ENCODE assay signal across 1 cellular context in the genomic region with DNA sequence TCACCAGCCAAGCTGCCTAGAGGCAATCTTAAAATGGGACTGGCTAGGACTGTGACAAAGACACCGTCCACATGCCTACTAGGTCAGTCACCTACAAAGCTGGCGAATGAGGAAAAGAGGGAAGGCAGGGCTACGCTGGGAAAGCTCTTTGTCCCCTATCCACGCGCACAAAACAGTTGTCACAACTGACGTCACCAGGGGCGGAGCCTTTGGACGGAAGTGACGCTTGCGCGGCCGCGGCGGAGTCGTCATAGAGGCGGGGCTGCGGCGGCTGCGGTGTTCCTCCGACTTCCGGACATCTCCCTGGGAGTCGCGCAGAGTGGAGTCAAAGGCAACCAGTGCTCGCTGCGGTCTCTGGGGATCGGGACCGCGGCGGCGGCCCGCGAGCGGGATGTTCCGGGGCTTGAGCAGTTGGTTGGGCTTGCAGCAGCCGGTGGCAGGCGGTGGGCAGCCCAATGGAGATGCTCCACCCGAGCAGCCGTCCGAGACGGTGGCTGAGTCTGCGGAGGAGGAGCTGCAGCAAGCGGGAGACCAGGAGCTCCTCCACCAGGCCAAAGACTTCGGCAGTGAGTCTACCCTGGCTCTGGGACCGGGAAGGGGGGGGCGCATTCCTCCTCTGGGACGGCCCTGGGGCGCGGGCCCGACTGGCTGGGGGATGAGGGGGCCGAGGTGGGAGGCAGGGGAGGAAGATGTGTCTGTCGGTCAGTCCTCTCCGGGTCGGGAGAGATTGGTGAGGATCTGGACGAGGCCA.
A peak's percentile ranks its signal among the peaks of the same experiment; 100 is the strongest.
TF ChIP-seq lines count a peak whose summit lies in the region.

A gene with protein sequence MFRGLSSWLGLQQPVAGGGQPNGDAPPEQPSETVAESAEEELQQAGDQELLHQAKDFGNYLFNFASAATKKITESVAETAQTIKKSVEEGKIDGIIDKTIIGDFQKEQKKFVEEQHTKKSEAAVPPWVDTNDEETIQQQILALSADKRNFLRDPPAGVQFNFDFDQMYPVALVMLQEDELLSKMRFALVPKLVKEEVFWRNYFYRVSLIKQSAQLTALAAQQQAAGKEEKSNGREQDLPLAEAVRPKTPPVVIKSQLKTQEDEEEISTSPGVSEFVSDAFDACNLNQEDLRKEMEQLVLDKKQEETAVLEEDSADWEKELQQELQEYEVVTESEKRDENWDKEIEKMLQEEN (plus strand): TSS at position 279 of the 751 bp plus-strand sequence. CDS start 113 bp downstream, at position 392.

TF ChIP-seq in K562, 482 proteins besides CTCF, POLR2A, EP300 and RAD21 (continued from another document and continues in another):
- TF ChIP-seq ZNF512 (tag; IDR thresholded peaks at IDR 0.05) (no peak), ZFP30 (CRISPR knock-in tag; IDR thresholded peaks at IDR 0.05; ENCODE audit: borderline replicate concordance) (no peak), DDX20 (tag; IDR thresholded peaks at IDR 0.05; ENCODE audit: low read depth) (no peak), FOXK1 (CRISPR knock-in tag; IDR thresholded peaks at IDR 0.05; ENCODE audit: borderline replicate concordance) (no peak), NR4A1 (CRISPR knock-in tag; IDR thresholded peaks at IDR 0.05) (no peak), NR4A1 (tag; IDR thresholded peaks at IDR 0.05) (no peak), IRF2 (CRISPR knock-in tag; IDR thresholded peaks at IDR 0.05) (no peak), ZNF239 (CRISPR knock-in tag; IDR thresholded peaks at IDR 0.05) (no peak), RFX5 (IDR thresholded peaks at IDR 0.05; ENCODE audit: low read depth, low read length) (no peak), STAT5B (CRISPR knock-in tag; IDR thresholded peaks at IDR 0.05) (no peak), ZNF280B (CRISPR knock-in tag; IDR thresholded peaks at IDR 0.05) (no peak), ZBTB1 (CRISPR knock-in tag; IDR thresholded peaks at IDR 0.05; ENCODE audit: borderline replicate concordance, low read depth) (0 out of 2 replicates have a peak, but pooled peaks have one; percentile 59), XRCC3 (IDR thresholded peaks at IDR 0.05) (no peak), ZNF407 (IDR thresholded peaks at IDR 0.05; ENCODE audit: low read depth) (no peak), KDM5B (IDR thresholded peaks at IDR 0.05; ENCODE audit: insufficient replicate concordance, low read depth, low read length) (peak; percentile 88), JUN (IDR thresholded peaks at IDR 0.05; ENCODE audit: borderline replicate concordance, low read depth, low read length) (peak; percentile 44; the same call in 1 of the 2 replicates), JUN (CRISPR knock-in tag; IDR thresholded peaks at IDR 0.05; ENCODE audit: borderline replicate concordance) (peak; percentile 67; the same call in 1 of the 2 replicates), SP1 (CRISPR knock-in tag; IDR thresholded peaks at IDR 0.05) (peak; percentile 96), TFAM (CRISPR knock-in tag; conservative IDR thresholded peaks at IDR 0.05) (no peak), ZBTB8A (IDR thresholded peaks at IDR 0.05; ENCODE audit: partially characterized antibody) (no peak), CHD2 (IDR thresholded peaks at IDR 0.05; ENCODE audit: low read depth, low read length) (no peak), PCBP1 (IDR thresholded peaks at IDR 0.05; ENCODE audit: low read depth, low read length, poor library complexity, severe bottlenecking) (peak; percentile 66), SREBF1 (IDR thresholded peaks at IDR 0.05; ENCODE audit: borderline replicate concordance, low read depth, low read length) (no peak), NFYB (IDR thresholded peaks at IDR 0.05; ENCODE audit: extremely low read depth, insufficient read length) (no peak), XRCC4 (IDR thresholded peaks at IDR 0.05; ENCODE audit: extremely low read depth, insufficient read depth, insufficient read length) (no peak), MGA (IDR thresholded peaks at IDR 0.05) (no peak; the same call in 1 of the 2 replicates), SUPT5H (IDR thresholded peaks at IDR 0.05) (peak; percentile 93)
